2 cellular contexts compared by ENCODE assay signal in the genomic region with DNA sequence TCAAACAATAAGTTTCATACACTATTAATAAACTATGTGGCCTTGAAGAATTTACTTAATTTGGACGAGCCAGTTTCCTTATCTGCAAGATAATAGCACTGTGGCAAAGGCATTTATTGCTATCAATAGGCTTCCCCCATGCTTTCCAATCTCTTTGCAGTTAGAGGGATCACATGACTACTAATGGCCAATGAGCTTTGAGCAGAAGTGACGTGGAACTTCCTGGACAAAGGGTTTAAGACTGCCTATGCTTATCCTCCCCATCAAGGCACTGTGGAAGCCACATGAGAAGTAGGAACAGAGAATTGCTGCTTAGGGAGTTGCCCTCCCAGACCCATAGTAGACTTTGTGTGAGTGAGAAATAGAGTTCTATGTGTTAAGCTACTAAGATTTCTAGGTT.
TF ChIP-seq lines count a peak whose summit lies in the region.

No MANE protein-coding gene starts in this region.

TF ChIP-seq in HepG2, 621 proteins besides CTCF, POLR2A, EP300 and RAD21:
- TF ChIP-seq ARNT (IDR thresholded peaks at IDR 0.05) (no peak), ZNF841 (CRISPR knock-in tag; IDR thresholded peaks at IDR 0.05; ENCODE audit: borderline replicate concordance) (no peak), ZKSCAN1 (IDR thresholded peaks at IDR 0.05; ENCODE audit: low read length) (no peak), ZNF143 (CRISPR knock-in tag; IDR thresholded peaks at IDR 0.05) (no peak), PITX1 (CRISPR knock-in tag; IDR thresholded peaks at IDR 0.05) (no peak), ZNF441 (CRISPR knock-in tag; IDR thresholded peaks at IDR 0.05; ENCODE audit: borderline replicate concordance) (no peak), BORCS8-MEF2B (CRISPR knock-in tag; IDR thresholded peaks at IDR 0.05) (no peak), ZSCAN20 (CRISPR knock-in tag; IDR thresholded peaks at IDR 0.05; ENCODE audit: borderline replicate concordance) (no peak)
- TF ChIP-seq, protein P1, sequence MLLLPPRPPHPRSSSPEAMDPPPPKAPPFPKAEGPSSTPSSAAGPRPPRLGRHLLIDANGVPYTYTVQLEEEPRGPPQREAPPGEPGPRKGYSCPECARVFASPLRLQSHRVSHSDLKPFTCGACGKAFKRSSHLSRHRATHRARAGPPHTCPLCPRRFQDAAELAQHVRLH (CRISPR knock-in tag; IDR thresholded peaks at IDR 0.05; ENCODE audit: borderline replicate concordance, low read depth): no peak
- TF ChIP-seq, protein P2, sequence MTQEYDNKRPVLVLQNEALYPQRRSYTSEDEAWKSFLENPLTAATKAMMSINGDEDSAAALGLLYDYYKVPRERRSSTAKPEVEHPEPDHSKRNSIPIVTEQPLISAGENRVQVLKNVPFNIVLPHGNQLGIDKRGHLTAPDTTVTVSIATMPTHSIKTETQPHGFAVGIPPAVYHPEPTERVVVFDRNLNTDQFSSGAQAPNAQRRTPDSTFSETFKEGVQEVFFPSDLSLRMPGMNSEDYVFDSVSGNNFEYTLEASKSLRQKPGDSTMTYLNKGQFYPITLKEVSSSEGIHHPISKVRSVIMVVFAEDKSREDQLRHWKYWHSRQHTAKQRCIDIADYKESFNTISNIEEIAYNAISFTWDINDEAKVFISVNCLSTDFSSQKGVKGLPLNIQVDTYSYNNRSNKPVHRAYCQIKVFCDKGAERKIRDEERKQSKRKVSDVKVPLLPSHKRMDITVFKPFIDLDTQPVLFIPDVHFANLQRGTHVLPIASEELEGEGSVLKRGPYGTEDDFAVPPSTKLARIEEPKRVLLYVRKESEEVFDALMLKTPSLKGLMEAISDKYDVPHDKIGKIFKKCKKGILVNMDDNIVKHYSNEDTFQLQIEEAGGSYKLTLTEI (CRISPR knock-in tag; conservative IDR thresholded peaks at IDR 0.05): no peak

TF ChIP-seq in K562, 482 proteins besides CTCF, POLR2A, EP300 and RAD21:
- TF ChIP-seq NFYB (IDR thresholded peaks at IDR 0.05; ENCODE audit: extremely low read depth, insufficient read length) (peak; percentile 14), ZFP1 (CRISPR knock-in tag; IDR thresholded peaks at IDR 0.05) (no peak), TEAD2 (tag; IDR thresholded peaks at IDR 0.05) (no peak), CBFA2T2 (conservative IDR thresholded peaks at IDR 0.05) (0 out of 2 replicates have a peak, but pooled peaks have one; percentile 10), RAD51 (IDR thresholded peaks at IDR 0.05; ENCODE audit: borderline replicate concordance, low read depth) (peak; percentile 73), EHMT2 (IDR thresholded peaks at IDR 0.05) (0 out of 2 replicates have a peak, but pooled peaks have one; percentile 8), YY1 (IDR thresholded peaks at IDR 0.05; ENCODE audit: borderline replicate concordance in 1 of 3, control insufficient read depth in 1 of 3, extremely low read depth in 1 of 3, insufficient read depth in 3 of 3, insufficient read length in 1 of 3, insufficient replicate concordance in 2 of 3, low read depth in 1 of 3, low read length in 2 of 3) (no peak), PHF21A (IDR thresholded peaks at IDR 0.05; ENCODE audit: borderline replicate concordance, low read depth) (no peak), HDAC6 (IDR thresholded peaks at IDR 0.05; ENCODE audit: low read depth, low read length) (no peak), ZNF311 (CRISPR knock-in tag; IDR thresholded peaks at IDR 0.05) (no peak), ZNF589 (CRISPR knock-in tag; IDR thresholded peaks at IDR 0.05; ENCODE audit: low read depth) (no peak), FOXA3 (CRISPR knock-in tag; conservative IDR thresholded peaks at IDR 0.05 in 1 of 2, IDR thresholded peaks at IDR 0.05 in 1 of 2) (no peak), ZNF76 (CRISPR knock-in tag; IDR thresholded peaks at IDR 0.05; ENCODE audit: borderline replicate concordance) (no peak), CREM (IDR thresholded peaks at IDR 0.05; ENCODE audit: low read depth) (peak; percentile 37; the same call in 1 of the 2 replicates), ZNF57 (CRISPR knock-in tag; IDR thresholded peaks at IDR 0.05) (no peak), TOE1 (IDR thresholded peaks at IDR 0.05; ENCODE audit: borderline replicate concordance) (peak; percentile 88), TOE1 (CRISPR knock-in tag; IDR thresholded peaks at IDR 0.05; ENCODE audit: borderline replicate concordance, low read depth) (no peak), CC2D1A (IDR thresholded peaks at IDR 0.05) (peak; percentile 69; the same call in 1 of the 2 replicates), ZKSCAN8 (CRISPR knock-in tag; IDR thresholded peaks at IDR 0.05) (no peak), SIRT6 (IDR thresholded peaks at IDR 0.05; ENCODE audit: low read depth, low read length) (no peak), ARID2 (IDR thresholded peaks at IDR 0.05) (no peak), CBX3 (IDR thresholded peaks at IDR 0.05; ENCODE audit: borderline replicate concordance in 1 of 2, low read length in 2 of 2) (peak in 1 of 2 experiments; percentile 48; a peak in 2 of 3 replicates), TBL1XR1 (IDR thresholded peaks at IDR 0.05; ENCODE audit: low read length in 2 of 2) (no peak), PPARD (CRISPR knock-in tag; IDR thresholded peaks at IDR 0.05) (no peak)
- TF ChIP-seq, protein P3, sequence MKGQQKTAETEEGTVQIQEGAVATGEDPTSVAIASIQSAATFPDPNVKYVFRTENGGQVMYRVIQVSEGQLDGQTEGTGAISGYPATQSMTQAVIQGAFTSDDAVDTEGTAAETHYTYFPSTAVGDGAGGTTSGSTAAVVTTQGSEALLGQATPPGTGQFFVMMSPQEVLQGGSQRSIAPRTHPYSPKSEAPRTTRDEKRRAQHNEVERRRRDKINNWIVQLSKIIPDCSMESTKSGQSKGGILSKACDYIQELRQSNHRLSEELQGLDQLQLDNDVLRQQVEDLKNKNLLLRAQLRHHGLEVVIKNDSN (CRISPR knock-in tag; IDR thresholded peaks at IDR 0.05): peak; percentile 72
- TF ChIP-seq, protein P4, sequence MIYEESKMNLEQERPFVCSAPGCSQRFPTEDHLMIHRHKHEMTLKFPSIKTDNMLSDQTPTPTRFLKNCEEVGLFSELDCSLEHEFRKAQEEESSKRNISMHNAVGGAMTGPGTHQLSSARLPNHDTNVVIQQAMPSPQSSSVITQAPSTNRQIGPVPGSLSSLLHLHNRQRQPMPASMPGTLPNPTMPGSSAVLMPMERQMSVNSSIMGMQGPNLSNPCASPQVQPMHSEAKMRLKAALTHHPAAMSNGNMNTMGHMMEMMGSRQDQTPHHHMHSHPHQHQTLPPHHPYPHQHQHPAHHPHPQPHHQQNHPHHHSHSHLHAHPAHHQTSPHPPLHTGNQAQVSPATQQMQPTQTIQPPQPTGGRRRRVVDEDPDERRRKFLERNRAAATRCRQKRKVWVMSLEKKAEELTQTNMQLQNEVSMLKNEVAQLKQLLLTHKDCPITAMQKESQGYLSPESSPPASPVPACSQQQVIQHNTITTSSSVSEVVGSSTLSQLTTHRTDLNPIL (CRISPR knock-in tag; IDR thresholded peaks at IDR 0.05): no peak
- TF ChIP-seq, protein P5, sequence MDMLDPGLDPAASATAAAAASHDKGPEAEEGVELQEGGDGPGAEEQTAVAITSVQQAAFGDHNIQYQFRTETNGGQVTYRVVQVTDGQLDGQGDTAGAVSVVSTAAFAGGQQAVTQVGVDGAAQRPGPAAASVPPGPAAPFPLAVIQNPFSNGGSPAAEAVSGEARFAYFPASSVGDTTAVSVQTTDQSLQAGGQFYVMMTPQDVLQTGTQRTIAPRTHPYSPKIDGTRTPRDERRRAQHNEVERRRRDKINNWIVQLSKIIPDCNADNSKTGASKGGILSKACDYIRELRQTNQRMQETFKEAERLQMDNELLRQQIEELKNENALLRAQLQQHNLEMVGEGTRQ (CRISPR knock-in tag; IDR thresholded peaks at IDR 0.05): peak; percentile 74
- TF ChIP-seq, protein P6, sequence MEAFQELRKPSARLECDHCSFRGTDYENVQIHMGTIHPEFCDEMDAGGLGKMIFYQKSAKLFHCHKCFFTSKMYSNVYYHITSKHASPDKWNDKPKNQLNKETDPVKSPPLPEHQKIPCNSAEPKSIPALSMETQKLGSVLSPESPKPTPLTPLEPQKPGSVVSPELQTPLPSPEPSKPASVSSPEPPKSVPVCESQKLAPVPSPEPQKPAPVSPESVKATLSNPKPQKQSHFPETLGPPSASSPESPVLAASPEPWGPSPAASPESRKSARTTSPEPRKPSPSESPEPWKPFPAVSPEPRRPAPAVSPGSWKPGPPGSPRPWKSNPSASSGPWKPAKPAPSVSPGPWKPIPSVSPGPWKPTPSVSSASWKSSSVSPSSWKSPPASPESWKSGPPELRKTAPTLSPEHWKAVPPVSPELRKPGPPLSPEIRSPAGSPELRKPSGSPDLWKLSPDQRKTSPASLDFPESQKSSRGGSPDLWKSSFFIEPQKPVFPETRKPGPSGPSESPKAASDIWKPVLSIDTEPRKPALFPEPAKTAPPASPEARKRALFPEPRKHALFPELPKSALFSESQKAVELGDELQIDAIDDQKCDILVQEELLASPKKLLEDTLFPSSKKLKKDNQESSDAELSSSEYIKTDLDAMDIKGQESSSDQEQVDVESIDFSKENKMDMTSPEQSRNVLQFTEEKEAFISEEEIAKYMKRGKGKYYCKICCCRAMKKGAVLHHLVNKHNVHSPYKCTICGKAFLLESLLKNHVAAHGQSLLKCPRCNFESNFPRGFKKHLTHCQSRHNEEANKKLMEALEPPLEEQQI (IDR thresholded peaks at IDR 0.05): peak; percentile 49; the same call in 1 of the 2 replicates
- TF ChIP-seq, protein P7, sequence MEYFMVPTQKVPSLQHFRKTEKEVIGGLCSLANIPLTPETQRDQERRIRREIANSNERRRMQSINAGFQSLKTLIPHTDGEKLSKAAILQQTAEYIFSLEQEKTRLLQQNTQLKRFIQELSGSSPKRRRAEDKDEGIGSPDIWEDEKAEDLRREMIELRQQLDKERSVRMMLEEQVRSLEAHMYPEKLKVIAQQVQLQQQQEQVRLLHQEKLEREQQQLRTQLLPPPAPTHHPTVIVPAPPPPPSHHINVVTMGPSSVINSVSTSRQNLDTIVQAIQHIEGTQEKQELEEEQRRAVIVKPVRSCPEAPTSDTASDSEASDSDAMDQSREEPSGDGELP (CRISPR knock-in tag; IDR thresholded peaks at IDR 0.05; ENCODE audit: borderline replicate concordance): no peak
- TF ChIP-seq, protein P8, sequence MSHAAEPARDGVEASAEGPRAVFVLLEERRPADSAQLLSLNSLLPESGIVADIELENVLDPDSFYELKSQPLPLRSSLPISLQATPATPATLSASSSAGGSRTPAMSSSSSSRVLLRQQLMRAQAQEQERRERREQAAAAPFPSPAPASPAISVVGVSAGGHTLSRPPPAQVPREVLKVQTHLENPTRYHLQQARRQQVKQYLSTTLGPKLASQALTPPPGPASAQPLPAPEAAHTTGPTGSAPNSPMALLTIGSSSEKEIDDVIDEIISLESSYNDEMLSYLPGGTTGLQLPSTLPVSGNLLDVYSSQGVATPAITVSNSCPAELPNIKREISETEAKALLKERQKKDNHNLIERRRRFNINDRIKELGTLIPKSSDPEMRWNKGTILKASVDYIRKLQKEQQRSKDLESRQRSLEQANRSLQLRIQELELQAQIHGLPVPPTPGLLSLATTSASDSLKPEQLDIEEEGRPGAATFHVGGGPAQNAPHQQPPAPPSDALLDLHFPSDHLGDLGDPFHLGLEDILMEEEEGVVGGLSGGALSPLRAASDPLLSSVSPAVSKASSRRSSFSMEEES (CRISPR knock-in tag; IDR thresholded peaks at IDR 0.05): peak; percentile 90
